In genomic region chr10:75352650-75353049, GRCh38 we compare ENCODE assay signal across 22 cellular contexts. TPM values are rescaled to one million over a fixed set of nuclear protein-coding genes. Genes with fewer than 3 reads are reported as not detected.
DNase-seq lines count a peak whose midpoint lies in the region; ATAC-seq, FAIRE-seq and TF ChIP-seq lines count a peak whose summit lies in the region.
"Had no signal": no experiment of that assay in that cellular context is flagged by ENCODE, and none has a peak within 500 bp of the region (broad histone marks: within the 10 kb centered on the region; RNA-seq: fewer than 3 reads in every experiment).

No MANE protein-coding gene starts in this region.

- intact Hi-C loops in IMR-90 (cut with micrococcal nuclease) (no loop called here), K562 (cut with micrococcal nuclease) (no loop called here), uterus (cut with DNase I; ENCODE audit: low total_unique reads) (no loop called here), left lung (cut with DNase I) (no loop called here)

- H3K4me3 ChIP-seq in IMR-90 (ENCODE audit: insufficient read depth, low read depth, low read length) (no peak overlapping the region), K562 (no peak overlapping the region), uterus (no peak overlapping the region), left lung (no peak overlapping the region)
- H3K4me3 ChIP-seq: left ventricle myocardium inferior had no signal

- H3K4me1 ChIP-seq in IMR-90 (ENCODE audit: control insufficient read depth, insufficient read depth, low read length) = no peaks in the 10 kb centered on the region; the same call in 1 of the 2 replicates
- no peaks in the 10 kb centered on the region for H3K4me1 ChIP-seq in K562 (replicated peaks in 1 of 2; ENCODE audit: control insufficient read depth in 2 of 2, insufficient read depth in 2 of 2, low read length in 2 of 2)
- H3K4me1 ChIP-seq in uterus = no peaks in the 10 kb centered on the region
- H3K4me1 ChIP-seq in left lung = no peaks in the 10 kb centered on the region
- H3K4me1 ChIP-seq: left ventricle myocardium inferior had no signal

- H3K9me1 ChIP-seq in IMR-90 (ENCODE audit: insufficient read depth, low read length) (peaks cover 10% of the 10 kb centered on the region; the same call in 1 of the 2 replicates), K562 (ENCODE audit: control insufficient read depth, insufficient read depth, low read length) (no peaks in the 10 kb centered on the region)

- peaks cover 3% of the 10 kb centered on the region for H3K9me3 ChIP-seq in IMR-90 (ENCODE audit: control insufficient read depth, insufficient read depth, low read length)
- no peaks in the 10 kb centered on the region for H3K9me3 ChIP-seq in K562 (replicated peaks; ENCODE audit: control insufficient read depth, insufficient read depth, low read depth, low read length)
- H3K9me3 ChIP-seq in uterus = no peaks in the 10 kb centered on the region
- H3K9me3 ChIP-seq in left lung = peaks cover 0 to 7% of the 10 kb centered on the region in 2 donors

- H3K4me2 ChIP-seq in IMR-90 (ENCODE audit: low read depth, low read length) (no peak overlapping the region), K562 (ENCODE audit: insufficient read depth, low read length) (no peak overlapping the region)

- CTCF ChIA-PET in IMR-90 (lab: Yijun Ruan, JAX) (no interaction called here), K562 (lab: Yijun Ruan, JAX; ENCODE audit: low intra/inter-chr PET ratio) (no interaction called here)

- no peak overlapping the region for H3K23ac ChIP-seq in IMR-90 (ENCODE audit: low read depth, low read length)

- ATAC-seq in IMR-90 (ENCODE audit: low read depth) (peak; percentile 50), K562 (peak; percentile 52), left lung (no peak)
- ATAC-seq: activated CD8-positive, alpha-beta T cell treated with anti-CD3 and anti-CD28 coated beads for 36 hours; sciatic nerve had no signal

- TF ChIP-seq POLR2A in IMR-90 (IDR thresholded peaks at IDR 0.05; ENCODE audit: low read depth, low read length) (no peak), K562 (conservative IDR thresholded peaks at IDR 0.05) (no peak), uterus (IDR thresholded peaks at IDR 0.05) (no peak)

- no peak for TF ChIP-seq CTCF in IMR-90 (conservative IDR thresholded peaks at IDR 0.05; ENCODE audit: low read depth, low read length)
- TF ChIP-seq CTCF in K562 (IDR thresholded peaks at IDR 0.05 in 2 of 3, conservative IDR thresholded peaks at IDR 0.05 in 1 of 3; ENCODE audit: insufficient read depth in 2 of 3, low read depth in 1 of 3, low read length in 3 of 3) = no peak
- TF ChIP-seq CTCF in uterus (IDR thresholded peaks at IDR 0.05) = no peak
- no peak for TF ChIP-seq CTCF in left lung (IDR thresholded peaks at IDR 0.05)

- no peak overlapping the region for H2BK5ac ChIP-seq in IMR-90 (ENCODE audit: low read depth, low read length, poor library complexity, severe bottlenecking)

- POLR2A ChIA-PET in IMR-90 (lab: Charles Lee; ENCODE audit: unreplicated experiment) = no interaction called here
- POLR2A ChIA-PET in K562 (lab: Yijun Ruan, JAX) = interaction anchor here (0.6 kb wide), 1 partner anchor 70 kb away, joined by 3 read pairs; no protein-coding TSS in a partner anchor

- H3K27ac ChIP-seq in IMR-90 (ENCODE audit: insufficient read depth, low read length) = no peak overlapping the region
- H3K27ac ChIP-seq in K562 (ENCODE audit: extremely low read depth, low read depth, low read length) = no peak overlapping the region
- H3K27ac ChIP-seq in uterus = no peak overlapping the region
- no peak overlapping the region for H3K27ac ChIP-seq in left lung
- H3K27ac ChIP-seq: brain microvascular endothelial cell, C4-2B, left ventricle myocardium inferior had no signal

- no CpG with 5 or more reads among the region's 5 CpGs for WGBS in IMR-90 (ENCODE audit: extremely low coverage in 2 of 2, insufficient read length in 1 of 2), 2 experiments
- WGBS in K562 (ENCODE audit: insufficient coverage, low coverage, missing lambda C conversion rate) = 0% methylated on average over 5 of the region's 5 CpGs

- no peaks in the 10 kb centered on the region for H3K79me2 ChIP-seq in K562 (ENCODE audit: control insufficient read depth, insufficient read depth, low read length)

- peak overlapping the region; percentile 45; the same call in 1 of the 2 replicates for H3K4ac ChIP-seq in IMR-90 (ENCODE audit: low read depth, low read length)

- H4K20me1 ChIP-seq in IMR-90 (ENCODE audit: insufficient read depth, low read length) (no peaks in the 10 kb centered on the region), K562 (replicated peaks; ENCODE audit: control insufficient read depth, insufficient read depth, low read length) (peaks cover 4% of the 10 kb centered on the region; the same call in 1 of the 2 replicates)

- no peak overlapping the region for H2BK120ac ChIP-seq in IMR-90 (ENCODE audit: low read depth, low read length)

- no peak overlapping the region for H2AK9ac ChIP-seq in IMR-90 (replicated peaks; ENCODE audit: low read depth, low read length, poor library complexity)

- in situ Hi-C loops in IMR-90 (cut with MboI; ENCODE audit: low sequenced_read_pairs) (no loop called here), K562 (cut with MboI) (no loop called here)

- H3K18ac ChIP-seq in IMR-90 (ENCODE audit: low read depth, low read length) = no peak overlapping the region

- H3K79me1 ChIP-seq in IMR-90 (ENCODE audit: low read depth in 1 of 2, low read length in 2 of 2) = no peaks in the 10 kb centered on the region

- no peak for TF ChIP-seq EP300 in K562 (IDR thresholded peaks at IDR 0.05; ENCODE audit: low read length)

- H3K36me3 ChIP-seq in IMR-90 (ENCODE audit: control insufficient read depth, insufficient read depth, low read length) (no peaks in the 10 kb centered on the region), K562 (ENCODE audit: control insufficient read depth, insufficient read depth, low read length) (no peaks in the 10 kb centered on the region), uterus (no peaks in the 10 kb centered on the region), left lung (no peaks in the 10 kb centered on the region)
- H3K36me3 ChIP-seq: brain microvascular endothelial cell, left ventricle myocardium inferior had no signal

- H3K27me3 ChIP-seq in IMR-90 (ENCODE audit: control insufficient read depth, insufficient read depth, low read length) = no peaks in the 10 kb centered on the region
- peaks cover 13 to 48% of the 10 kb centered on the region in 2 experiments for H3K27me3 ChIP-seq in K562 (ENCODE audit: control insufficient read depth in 2 of 2, insufficient read depth in 2 of 2, low read length in 2 of 2)
- H3K27me3 ChIP-seq in uterus = no peaks in the 10 kb centered on the region
- H3K27me3 ChIP-seq in left lung = no peaks in the 10 kb centered on the region
- H3K27me3 ChIP-seq: brain microvascular endothelial cell had no signal

- H3K9ac ChIP-seq in IMR-90 (ENCODE audit: low read depth, low read length) = no peak overlapping the region
- no peak overlapping the region for H3K9ac ChIP-seq in K562 (ENCODE audit: insufficient read depth in 1 of 2, low read depth in 2 of 2, low read length in 2 of 2)

- BruUV-seq in IMR-90 (replicated peaks; lab: Mats Ljungman, UMichigan) = no TSS peak
- BruUV-seq in K562 (replicated peaks; lab: Mats Ljungman, UMichigan) = no TSS peak

- H4K8ac ChIP-seq in IMR-90 (ENCODE audit: low read depth in 2 of 2, low read length in 2 of 2) = no peak overlapping the region

- no peak for TF ChIP-seq RAD21 in IMR-90 (IDR thresholded peaks at IDR 0.05; ENCODE audit: low read length)
- no peak for TF ChIP-seq RAD21 in K562 (CRISPR knock-in tag; conservative IDR thresholded peaks at IDR 0.05 in 1 of 2, IDR thresholded peaks at IDR 0.05 in 1 of 2)

- no peak overlapping the region for H4K5ac ChIP-seq in IMR-90 (ENCODE audit: low read depth, low read length)

- peak; percentile 80 for FAIRE-seq in K562 (lab: Jason Lieb, UNC)
- FAIRE-seq: endothelial cell of umbilical vein, frontal cortex had no signal

- H4K91ac ChIP-seq in IMR-90 (ENCODE audit: insufficient read depth, low read depth, low read length) = 0 out of 2 replicates have a peak overlapping the region, but pooled peaks have one; percentile 0

- dilution Hi-C loops in IMR-90 (cut with HindIII; ENCODE audit: low sequenced_read_pairs, unreplicated experiment) = no loop called here

- H2AFZ ChIP-seq in IMR-90 (replicated peaks; ENCODE audit: low read length, poor library complexity) = peak overlapping the region; percentile 40
- no peak overlapping the region for H2AFZ ChIP-seq in K562 (ENCODE audit: low read depth, low read length)

- no peak overlapping the region for H3K56ac ChIP-seq in IMR-90 (ENCODE audit: extremely low read depth, insufficient read depth, low read length)

- no peak overlapping the region for H2BK15ac ChIP-seq in IMR-90 (ENCODE audit: low read depth, low read length)

- peak overlapping the region; percentile 17; the same call in 1 of the 2 replicates for H2AK5ac ChIP-seq in IMR-90 (ENCODE audit: low read depth, low read length)

- DNase-seq in IMR-90 = peak; percentile 41
- no peak for DNase-seq in K562 (ENCODE audit: extremely low read depth in 1 of 4, low spot score in 3 of 4)
- peak; percentile 65 for DNase-seq in mesenteric fat pad (ENCODE audit: low spot score)
- no peak for DNase-seq in uterus
- DNase-seq in DMS79 treated with DMSO at 0.1 percent for 48 hours (lab: John Stamatoyannopoulos, UW) = no peak
- no peak for DNase-seq in left lung
- DNase-seq in NCI-H1930 (lab: John Stamatoyannopoulos, UW) = no peak
- DNase-seq: activated CD4-positive, CD25-positive, alpha-beta regulatory T cell; activated CD8-positive, alpha-beta T cell treated with anti-CD3 and anti-CD28 coated beads for 36 hours; activated T-cell treated with anti-CD3 and anti-CD28 coated beads, Interleukin-2, amount 50 U/mL, for 48 hours; brain microvascular endothelial cell; cortex of kidney; DMS 273 treated with DMSO at 0.1 percent for 48 hours; left ventricle myocardium inferior; NCI-H2029 treated with DMSO at 0.1 percent for 48 hours; NCI-H524 treated with DMSO at 0.1 percent for 48 hours; SIG-M5; stimulated activated CD4-positive, alpha-beta T cell treated with anti-CD3 and anti-CD28 coated beads, Interleukin-2, amount 100 ng/mL, for 24 hours had no signal

- H3K14ac ChIP-seq in IMR-90 (replicated peaks; ENCODE audit: low read depth, low read length) = no peak overlapping the region

- peak overlapping the region; percentile 52; the same call in 1 of the 2 replicates for H2BK20ac ChIP-seq in IMR-90 (ENCODE audit: low read depth, low read length)

RNA-seq across cellular contexts. Expression of gene ZNF503, which starts 48.9 kb away (rescaled TPM):
- 0.36 and 0.83 TPM in 2 replicates for total RNA-seq in IMR-90 (2012; rRNA removed)
- polyA plus RNA-seq in IMR-90 (2012; rRNA removed) = 5.8 and 7.2 TPM in 2 replicates
- 9.6 and 16.1 TPM in 2 replicates for polyA plus RNA-seq in IMR-90 (2012; cell fraction: cytosol; rRNA removed)
- polyA plus RNA-seq in IMR-90 (2012; cell fraction: nucleus; rRNA removed; ENCODE audit: low replicate concordance) = 7.7 and 20.9 TPM in 2 replicates
- total RNA-seq in K562 (2011; cell fraction: chromatin; rRNA removed; ENCODE audit: low replicate concordance) = not detected in 2 replicates
- not detected in 2 replicates for total RNA-seq in K562 (2011; cell fraction: nucleolus; rRNA removed)
- not detected in 2 replicates for total RNA-seq in K562 (2011; cell fraction: nucleoplasm; rRNA removed)
- not detected in 2 replicates for total RNA-seq in K562 (2014; rRNA removed)
- not detected in 2 replicates for total RNA-seq in K562 (2014; rRNA removed; fragmentation: Illumina TruSeq; extraction: Trizol)
- total RNA-seq in K562 (2015; rRNA removed; fragmentation: Illumina TruSeq; extraction: Trizol) = not detected in 2 replicates
- total RNA-seq in K562 (2021) = 0.20 TPM in 1 of 2 replicates, not detected in the other
- not detected in 2 replicates for polyA plus RNA-seq in K562 (2011; rRNA removed)
- not detected in 2 replicates for polyA plus RNA-seq in K562 (2011; cell fraction: cytosol; rRNA removed)
- polyA plus RNA-seq in K562 (2011; cell fraction: nucleus; rRNA removed) = not detected in 2 replicates
- polyA plus RNA-seq in K562 (2012) = 0.05 and 0.07 TPM in 2 replicates
- not detected in 2 replicates for polyA plus RNA-seq in K562 (2014; fragmentation: Illumina TruSeq; extraction: Trizol)
- polyA plus RNA-seq in K562 (2014; fragmentation: Nextera tagmentation; extraction: Ambion mirVana) = not detected
- polyA plus RNA-seq in K562 (2014; rRNA removed) = not detected in 2 replicates
- polyA minus RNA-seq in K562 (2011; rRNA and poly(A)+ RNA removed) = not detected in 2 replicates
- not detected in 2 replicates for polyA minus RNA-seq in K562 (2011; cell fraction: cytosol; rRNA and poly(A)+ RNA removed)
- 0.13 TPM in 1 of 2 replicates, not detected in the other for polyA minus RNA-seq in K562 (2011; cell fraction: nucleus; rRNA and poly(A)+ RNA removed)
- total RNA-seq in mesenteric fat pad = 16.8 TPM
- 10 to 100 TPM; 12.1 to 99.4 (median 26.0) TPM for total RNA-seq in uterus
- total RNA-seq in left lung = 10 to 100 TPM; 32.7 to 34.2 TPM

Comparison
In these comparisons a context has a peak if more than half of its experiments do, and no peak if none do; other contexts are left out.
1. DNase-seq: peak in IMR-90 (single experiment) and mesenteric fat pad (single experiment); none in K562 (0 of 4), uterus (0 of 2), DMS79 treated with DMSO at 0.1 percent for 48 hours (single experiment), left lung (0 of 2) and NCI-H1930 (0 of 2).